In genomic region chr9:33105939-33106338, GRCh38 we compare ENCODE assay signal across 20 cellular contexts. TPM values are rescaled to one million over a fixed set of nuclear protein-coding genes. Genes with fewer than 3 reads are reported as not detected.
DNase-seq lines count a peak whose midpoint lies in the region; ATAC-seq and TF ChIP-seq lines count a peak whose summit lies in the region.
"Had no signal": no experiment of that assay in that cellular context is flagged by ENCODE, and none has a peak within 500 bp of the region (broad histone marks: within the 10 kb centered on the region; RNA-seq: fewer than 3 reads in every experiment).

No MANE protein-coding gene starts in this region.

- H3K4me1 Mint-ChIP-seq in natural killer cell (peaks cover 0 to 7% of the 10 kb centered on the region in 2 donors), neural progenitor cell (peaks cover 6% of the 10 kb centered on the region)
- peaks cover 3 to 16% of the 10 kb centered on the region in 2 donors for H3K4me1 Mint-ChIP-seq in natural killer cell treated with Interleukin-12 subunit alpha and Interleukin-12 subunit beta and Interleukin-15 and Interleukin-18, amount 100 ng/mL, for 72 hours (ENCODE audit: low read depth in 2 of 2)

- H3K9me3 Mint-ChIP-seq in natural killer cell (no peaks in the 10 kb centered on the region), neural progenitor cell (no peaks in the 10 kb centered on the region)
- no peaks in the 10 kb centered on the region for H3K9me3 Mint-ChIP-seq in natural killer cell treated with Interleukin-12 subunit alpha and Interleukin-12 subunit beta and Interleukin-15 and Interleukin-18, amount 100 ng/mL, for 72 hours
- H3K9me3 Mint-ChIP-seq: CD4-positive, CD25-positive, alpha-beta regulatory T cell had no signal

- DNase-seq in natural killer cell (no peak), dedifferentiated amniotic fluid mesenchymal stem cell (ENCODE audit: extremely low spot score) (peak; percentile 34), neural progenitor cell (ENCODE audit: low spot score) (no peak), NCI-H526 (lab: John Stamatoyannopoulos, UW) (no peak)
- no peak for DNase-seq in natural killer cell treated with Interleukin-12 subunit alpha and Interleukin-12 subunit beta and Interleukin-15 and Interleukin-18, amount 100 ng/mL, for 72 hours (ENCODE audit: low spot score)
- DNase-seq: activated CD4-positive, alpha-beta T cell treated with anti-CD3 and anti-CD28 coated beads for 48 hours; activated effector memory CD4-positive, alpha-beta T cell treated with Interleukin-2 at 50 U/mL for 16 hours; caudate nucleus; CD4-positive, CD25-positive, alpha-beta regulatory T cell; NCI-H1436 treated with DMSO at 0.1 percent for 48 hours; NCI-H2171 treated with DMSO at 0.1 percent for 48 hours; NCI-H69; retina; Right ventricle myocardium superior; stimulated activated CD4-positive, alpha-beta T cell treated with anti-CD3 and anti-CD28 coated beads, Interleukin-15, amount 100 ng/mL, for 24 hours; substantia nigra; T-helper 1 cell had no signal

- H3K36me3 ChIP-seq in neural progenitor cell = no peaks in the 10 kb centered on the region
- no peaks in the 10 kb centered on the region for H3K36me3 ChIP-seq in urinary bladder (ENCODE audit: insufficient read depth)

- no peak overlapping the region for H3K4me3 Mint-ChIP-seq in natural killer cell
- no peak overlapping the region for H3K4me3 Mint-ChIP-seq in natural killer cell treated with Interleukin-12 subunit alpha and Interleukin-12 subunit beta and Interleukin-15 and Interleukin-18, amount 100 ng/mL, for 72 hours
- no peak overlapping the region for H3K4me3 Mint-ChIP-seq in neural progenitor cell
- H3K4me3 Mint-ChIP-seq: CD4-positive, CD25-positive, alpha-beta regulatory T cell had no signal

- H3K9me3 ChIP-seq in neural progenitor cell (ENCODE audit: low read depth) = no peaks in the 10 kb centered on the region

- H3K4me1 ChIP-seq in neural progenitor cell (peaks cover 10% of the 10 kb centered on the region), urinary bladder (ENCODE audit: insufficient read depth) (no peaks in the 10 kb centered on the region)

- H3K27me3 Mint-ChIP-seq in natural killer cell (ENCODE audit: low read depth in 2 of 2) = no peaks in the 10 kb centered on the region
- no peaks in the 10 kb centered on the region for H3K27me3 Mint-ChIP-seq in natural killer cell treated with Interleukin-12 subunit alpha and Interleukin-12 subunit beta and Interleukin-15 and Interleukin-18, amount 100 ng/mL, for 72 hours
- H3K27me3 Mint-ChIP-seq in neural progenitor cell (ENCODE audit: insufficient read depth, low read depth) = peaks cover 2% of the 10 kb centered on the region
- H3K27me3 Mint-ChIP-seq: CD4-positive, CD25-positive, alpha-beta regulatory T cell had no signal

- H3K27ac Mint-ChIP-seq in natural killer cell (peak overlapping the region; percentile 21 to 48), neural progenitor cell (no peak overlapping the region)
- H3K27ac Mint-ChIP-seq in natural killer cell treated with Interleukin-12 subunit alpha and Interleukin-12 subunit beta and Interleukin-15 and Interleukin-18, amount 100 ng/mL, for 72 hours = peak overlapping the region in 1 of 2 donors; percentile 63

- TF ChIP-seq CTCF in natural killer cell (IDR thresholded peaks at IDR 0.05) (no peak), neural progenitor cell (IDR thresholded peaks at IDR 0.05) (no peak)

- no peaks in the 10 kb centered on the region for H3K27me3 ChIP-seq in neural progenitor cell

- no peak overlapping the region for H3K4me2 ChIP-seq in neural progenitor cell

- H3K27ac ChIP-seq in neural progenitor cell (no peak overlapping the region), urinary bladder (ENCODE audit: low read depth) (peak overlapping the region; percentile 3)

- H3K79me2 ChIP-seq in neural progenitor cell (ENCODE audit: low read depth) = no peaks in the 10 kb centered on the region

- no peak for ATAC-seq in natural killer cell
- ATAC-seq in natural killer cell treated with Interleukin-12 subunit alpha and Interleukin-12 subunit beta and Interleukin-15 and Interleukin-18, amount 100 ng/mL, for 72 hours = no peak
- ATAC-seq in HG03097 (IDR thresholded peaks at IDR 0.05; ENCODE audit: low FRiP score, unreplicated experiment) = no peak
- no peak for ATAC-seq in GM18909 (IDR thresholded peaks at IDR 0.05; ENCODE audit: poor library complexity, unreplicated experiment)

- intact Hi-C loops in natural killer cell (cut with micrococcal nuclease) = no loop called here

- H3K36me3 Mint-ChIP-seq in natural killer cell = no peaks in the 10 kb centered on the region
- H3K36me3 Mint-ChIP-seq in natural killer cell treated with Interleukin-12 subunit alpha and Interleukin-12 subunit beta and Interleukin-15 and Interleukin-18, amount 100 ng/mL, for 72 hours = no peaks in the 10 kb centered on the region
- no peaks in the 10 kb centered on the region for H3K36me3 Mint-ChIP-seq in neural progenitor cell
- H3K36me3 Mint-ChIP-seq: CD4-positive, CD25-positive, alpha-beta regulatory T cell had no signal

- H2AFZ ChIP-seq in neural progenitor cell (replicated peaks) = peak overlapping the region; percentile 20

- H3K9ac ChIP-seq in neural progenitor cell = no peak overlapping the region

- H4K20me1 ChIP-seq in neural progenitor cell (ENCODE audit: low read depth) = no peaks in the 10 kb centered on the region

- H3K4me3 ChIP-seq in neural progenitor cell (no peak overlapping the region), urinary bladder (ENCODE audit: low read depth, low read length) (no peak overlapping the region)

- H3F3A ChIP-seq in neural progenitor cell (ENCODE audit: low read depth) = no peaks in the 10 kb centered on the region

RNA-seq across cellular contexts. Expression of gene SMU1, which starts 29.5 kb away (rescaled TPM):
- total RNA-seq in natural killer cell = 10 to 100 TPM; 21.9 to 23.2 (median 22.1) TPM
- 10 to 100 TPM; 22.5 to 22.7 TPM for total RNA-seq in natural killer cell treated with Interleukin-12 subunit alpha and Interleukin-12 subunit beta and Interleukin-15 and Interleukin-18, amount 100 ng/mL, for 72 hours
- total RNA-seq in neural progenitor cell (ENCODE audit: low replicate concordance) = 28.6 and 34.9 TPM in 2 replicates
- 37.0 TPM for total RNA-seq in urinary bladder
- 14.3 TPM for polyA plus RNA-seq in urinary bladder
